Comparison of ENCODE assay signal across 19 cellular contexts in genomic region chr22:41929158-41929896, GRCh38. TPM values are rescaled to one million over a fixed set of nuclear protein-coding genes. Genes with fewer than 3 reads are reported as not detected.
A peak's percentile ranks its signal among the peaks of the same experiment; 100 is the strongest.
DNase-seq lines count a peak whose midpoint lies in the region; ATAC-seq and TF ChIP-seq lines count a peak whose summit lies in the region.
"Had no signal": no experiment of that assay in that cellular context is flagged by ENCODE, and none has a peak within 500 bp of the region (broad histone marks: within the 10 kb centered on the region; RNA-seq: fewer than 3 reads in every experiment).

No MANE protein-coding gene starts in this region.

- no peak overlapping the region for H3K4me3 Mint-ChIP-seq in endodermal cell
- H3K4me3 Mint-ChIP-seq: activated CD4-positive, alpha-beta memory T cell treated with anti-CD3 and anti-CD28 coated beads for 36 hours had no signal

- DNase-seq in NCI-H2081 (lab: John Stamatoyannopoulos, UW): peak; percentile 40 to 61
- no peak for DNase-seq in NCI-H2081 treated with DMSO at 0.1 percent for 48 hours (lab: John Stamatoyannopoulos, UW)
- peak; percentile 23 for DNase-seq in DMS53 treated with DMSO at 0.1 percent for 48 hours (lab: John Stamatoyannopoulos, UW; ENCODE audit: unreplicated experiment)
- DNase-seq in NCI-H69 (lab: John Stamatoyannopoulos, UW): peak; percentile 74
- peak; percentile 52 for DNase-seq in endodermal cell
- DNase-seq in C1 segment of cervical spinal cord (lab: John Stamatoyannopoulos, UW): no peak
- no peak for DNase-seq in AG08395 (ENCODE audit: low spot score)
- DNase-seq: activated CD4-positive, alpha-beta memory T cell treated with anti-CD3 and anti-CD28 coated beads for 36 hours; aorta; colonic mucosa; kidney; midbrain; NCI-H524 treated with DMSO at 0.1 percent for 48 hours; SIG-M5 had no signal

- H3K4me3 ChIP-seq in endodermal cell (ENCODE audit: low read length): no peak overlapping the region
- H3K4me3 ChIP-seq: colonic mucosa, smooth muscle cell had no signal

- peaks cover 26% of the 10 kb centered on the region for H3K27me3 ChIP-seq in endodermal cell (ENCODE audit: control insufficient read depth, insufficient read depth, low read length, poor library complexity, severe bottlenecking)

- H3K9me3 Mint-ChIP-seq in endodermal cell: no peaks in the 10 kb centered on the region
- H3K9me3 Mint-ChIP-seq: activated CD4-positive, alpha-beta memory T cell treated with anti-CD3 and anti-CD28 coated beads for 36 hours had no signal

- H3K4me1 Mint-ChIP-seq in endodermal cell: no peaks in the 10 kb centered on the region

- H3K27ac ChIP-seq in endodermal cell (ENCODE audit: low read depth, low read length): no peak overlapping the region
- H3K27ac ChIP-seq: colonic mucosa had no signal

- no peaks in the 10 kb centered on the region for H3K9me3 ChIP-seq in endodermal cell (ENCODE audit: control insufficient read depth, low read length)
- H3K9me3 ChIP-seq: colonic mucosa had no signal

- TF ChIP-seq CTCF in endodermal cell (conservative IDR thresholded peaks at IDR 0.05): no peak

- H3K27me3 Mint-ChIP-seq in endodermal cell (ENCODE audit: insufficient read depth): peaks cover 38% of the 10 kb centered on the region

- H3K36me3 Mint-ChIP-seq in endodermal cell (ENCODE audit: low read depth): no peaks in the 10 kb centered on the region

- no peak overlapping the region for H3K9ac ChIP-seq in endodermal cell (ENCODE audit: extremely low read depth, low read length, poor library complexity, severe bottlenecking)

- WGBS in endodermal cell (ENCODE audit: insufficient coverage in 1 of 2, insufficient read length in 1 of 2), 2 experiments: 81 to 82% methylated on average over 6 to 10 of the region's 11 CpGs

- no peaks in the 10 kb centered on the region for H3K36me3 ChIP-seq in endodermal cell (ENCODE audit: control insufficient read depth, insufficient read depth, low read length)
- H3K36me3 ChIP-seq: colonic mucosa had no signal

- H3K27ac Mint-ChIP-seq in endodermal cell: no peak overlapping the region
- H3K27ac Mint-ChIP-seq: activated CD4-positive, alpha-beta memory T cell treated with anti-CD3 and anti-CD28 coated beads for 36 hours had no signal

- H3K4me1 ChIP-seq in endodermal cell (ENCODE audit: control insufficient read depth, insufficient read depth, low read length): no peaks in the 10 kb centered on the region
- H3K4me1 ChIP-seq: colonic mucosa had no signal

- no peak for ATAC-seq in GM21381 (IDR thresholded peaks at IDR 0.05; ENCODE audit: unreplicated experiment)

RNA-seq across cellular contexts. Expression of gene TNFRSF13C, which starts 2.7 kb away (rescaled TPM):
- 1 to 10 TPM; 1.7 to 3.3 TPM for total RNA-seq in endodermal cell
- 3.1 TPM for polyA plus RNA-seq in endodermal cell (2013, experiment 1 of 2)
- polyA plus RNA-seq in endodermal cell (2013, experiment 2 of 2): 2.4 TPM
- total RNA-seq: smooth muscle cell had no signal
- polyA plus RNA-seq: aorta had no signal

RNA-seq across cellular contexts. Expression of gene SHISA8, which starts 14.5 kb away (rescaled TPM):
- under 1 TPM in 1 of 2 donors, not detected in 1; 0.58 TPM for total RNA-seq in endodermal cell
- polyA plus RNA-seq in endodermal cell (2013, experiment 1 of 2): 0.57 TPM
- 0.70 TPM for polyA plus RNA-seq in endodermal cell (2013, experiment 2 of 2)
- total RNA-seq: aorta, colonic mucosa, Daoy, osteocyte, smooth muscle cell had no signal
- polyA plus RNA-seq: AG04450, aorta had no signal

RNA-seq across cellular contexts. Expression of gene CENPM, which starts 17.6 kb away (rescaled TPM):
- total RNA-seq in endodermal cell: 10 to 100 TPM; 28.5 to 43.1 TPM
- polyA plus RNA-seq in endodermal cell (2013, experiment 1 of 2): 32.1 TPM
- polyA plus RNA-seq in endodermal cell (2013, experiment 2 of 2): 32.0 TPM

RNA-seq across cellular contexts. Expression of gene SEPTIN3, which starts 39.9 kb away (rescaled TPM):
- 10 to 100 TPM; 10.9 to 13.9 TPM for total RNA-seq in endodermal cell
- polyA plus RNA-seq in endodermal cell (2013, experiment 1 of 2): 62.4 TPM
- polyA plus RNA-seq in endodermal cell (2013, experiment 2 of 2): 55.8 TPM

Comparison
In these comparisons a context has a peak if more than half of its experiments do, and no peak if none do; other contexts are left out.
1. DNase-seq: peak in NCI-H2081 (2 of 2), DMS53 treated with DMSO at 0.1 percent for 48 hours (single experiment), NCI-H69 (single experiment) and endodermal cell (single experiment); none in NCI-H2081 treated with DMSO at 0.1 percent for 48 hours (single experiment), C1 segment of cervical spinal cord (0 of 14) and AG08395 (single experiment).